8 cellular contexts compared by ENCODE assay signal in genomic region chr13:52599037-52599852, GRCh38. TPM values are rescaled to one million over a fixed set of nuclear protein-coding genes. Genes with fewer than 3 reads are reported as not detected.
DNase-seq lines count a peak whose midpoint lies in the region; ATAC-seq lines count a peak whose summit lies in the region.

No MANE protein-coding gene starts in this region.

- peaks cover 16% of the 10 kb centered on the region for H3K4me1 Mint-ChIP-seq in activated T-helper 2 cell treated with anti-CD3 and anti-CD28 coated beads, Interferon-gamma antibody, Interleukin-2, Interleukin-4, amounts not matched to agents 10 μg/mL and 5 μg/mL and 100 μg/mL, durations not matched to agents 14 hours and 24 hours and 36 hours (ENCODE audit: low read depth)

- H3K36me3 Mint-ChIP-seq in activated T-helper 2 cell treated with anti-CD3 and anti-CD28 coated beads, Interferon-gamma antibody, Interleukin-2, Interleukin-4, amounts not matched to agents 10 μg/mL and 5 μg/mL and 100 μg/mL, durations not matched to agents 14 hours and 24 hours and 36 hours (ENCODE audit: low read depth) = no peaks in the 10 kb centered on the region

- no peak overlapping the region for H3K27ac Mint-ChIP-seq in activated T-helper 2 cell treated with anti-CD3 and anti-CD28 coated beads, Interferon-gamma antibody, Interleukin-2, Interleukin-4, amounts not matched to agents 10 μg/mL and 5 μg/mL and 100 μg/mL, durations not matched to agents 14 hours and 24 hours and 36 hours

- intact Hi-C loops in activated T-helper 2 cell treated with anti-CD3 and anti-CD28 coated beads, Interferon-gamma antibody, Interleukin-2, Interleukin-4, amounts not matched to agents 10 μg/mL and 5 μg/mL and 100 μg/mL, durations not matched to agents 14 hours and 24 hours and 36 hours (cut with micrococcal nuclease) = no loop called here
- intact Hi-C loops in left ventricle myocardium superior (cut with micrococcal nuclease) = no loop called here

- peak overlapping the region; percentile 67 for H3K4me3 ChIP-seq in skeletal muscle cell (ENCODE audit: low read depth, low read length)

- peak; percentile 12 for DNase-seq in A172 (ENCODE audit: low spot score)
- DNase-seq in HT1080 (ENCODE audit: low read depth) = peak; percentile 50
- DNase-seq in activated T-helper 2 cell treated with anti-CD3 and anti-CD28 coated beads, Interferon-gamma antibody, Interleukin-2, Interleukin-4, amounts not matched to agents 10 μg/mL and 5 μg/mL and 100 μg/mL, durations not matched to agents 14 hours and 24 hours and 36 hours (ENCODE audit: low spot score) = no peak
- DNase-seq in left ventricle myocardium superior = no peak
- DNase-seq in skeletal muscle cell (ENCODE audit: low read depth) = no peak
- no peak for DNase-seq in HT-29 (ENCODE audit: low spot score)
- no peak for DNase-seq in stimulated activated CD4-positive, alpha-beta T cell treated with anti-CD3 and anti-CD28 coated beads, Interleukin-4, amount 100 ng/mL, for 24 hours

- no peaks in the 10 kb centered on the region for H3K9me3 Mint-ChIP-seq in activated T-helper 2 cell treated with anti-CD3 and anti-CD28 coated beads, Interferon-gamma antibody, Interleukin-2, Interleukin-4, amounts not matched to agents 10 μg/mL and 5 μg/mL and 100 μg/mL, durations not matched to agents 14 hours and 24 hours and 36 hours

- ATAC-seq in GM18870 (IDR thresholded peaks at IDR 0.05; ENCODE audit: unreplicated experiment) (peak; percentile 21), left ventricle myocardium superior (peak; percentile 63)

- H3K27me3 Mint-ChIP-seq in activated T-helper 2 cell treated with anti-CD3 and anti-CD28 coated beads, Interferon-gamma antibody, Interleukin-2, Interleukin-4, amounts not matched to agents 10 μg/mL and 5 μg/mL and 100 μg/mL, durations not matched to agents 14 hours and 24 hours and 36 hours (ENCODE audit: low read depth) = peaks cover 5% of the 10 kb centered on the region

- H3K4me3 Mint-ChIP-seq in activated T-helper 2 cell treated with anti-CD3 and anti-CD28 coated beads, Interferon-gamma antibody, Interleukin-2, Interleukin-4, amounts not matched to agents 10 μg/mL and 5 μg/mL and 100 μg/mL, durations not matched to agents 14 hours and 24 hours and 36 hours (ENCODE audit: low read depth) = peak overlapping the region; percentile 72

RNA-seq across cellular contexts. Expression of gene HNRNPA1L2, which starts 43.0 kb away (rescaled TPM):
- total RNA-seq in A172 (2014; rRNA removed; shearing (Covaris generic)) = 1.4 and 4.8 TPM in 2 replicates
- total RNA-seq in HT1080 (2014; rRNA removed; shearing (Covaris generic)) = 3.0 and 3.1 TPM in 2 replicates
- polyA plus RNA-seq in HT1080 (2015; cell fraction: cytosol; rRNA removed) = 9.2 and 9.7 TPM in 2 replicates
- 14.3 and 17.1 TPM in 2 replicates for polyA plus RNA-seq in HT1080 (2015; cell fraction: nucleus; rRNA removed)
- total RNA-seq in activated T-helper 2 cell treated with anti-CD3 and anti-CD28 coated beads, Interferon-gamma antibody, Interleukin-2, Interleukin-4, amounts not matched to agents 10 μg/mL and 5 μg/mL and 100 μg/mL, durations not matched to agents 14 hours and 24 hours and 36 hours = 8.4 and 9.3 TPM in 2 replicates
- total RNA-seq in left ventricle myocardium superior = 2.0 TPM
- 1.1 and 2.4 TPM in 2 replicates for total RNA-seq in HT-29 (2014; rRNA removed; shearing (Covaris generic))

RNA-seq across cellular contexts. Expression of gene SUGT1, which starts 53.4 kb away (rescaled TPM):
- total RNA-seq in A172 (2014; rRNA removed; shearing (Covaris generic)) = 59.5 and 76.1 TPM in 2 replicates
- total RNA-seq in HT1080 (2014; rRNA removed; shearing (Covaris generic)) = 60.6 and 79.5 TPM in 2 replicates
- 54.2 and 54.4 TPM in 2 replicates for polyA plus RNA-seq in HT1080 (2015; cell fraction: cytosol; rRNA removed)
- polyA plus RNA-seq in HT1080 (2015; cell fraction: nucleus; rRNA removed) = 43.6 and 45.5 TPM in 2 replicates
- 66.5 and 72.3 TPM in 2 replicates for total RNA-seq in activated T-helper 2 cell treated with anti-CD3 and anti-CD28 coated beads, Interferon-gamma antibody, Interleukin-2, Interleukin-4, amounts not matched to agents 10 μg/mL and 5 μg/mL and 100 μg/mL, durations not matched to agents 14 hours and 24 hours and 36 hours
- 59.3 TPM for total RNA-seq in left ventricle myocardium superior
- total RNA-seq in HT-29 (2014; rRNA removed; shearing (Covaris generic)) = 29.6 and 33.2 TPM in 2 replicates

Comparison
In these comparisons a context has a peak if more than half of its experiments do, and no peak if none do; other contexts are left out.
1. DNase-seq: peak in A172 (single experiment) and HT1080 (single experiment); none in activated T-helper 2 cell treated with anti-CD3 and anti-CD28 coated beads, Interferon-gamma antibody, Interleukin-2, Interleukin-4, amounts not matched to agents 10 μg/mL and 5 μg/mL and 100 μg/mL, durations not matched to agents 14 hours and 24 hours and 36 hours (single experiment), left ventricle myocardium superior (single experiment), skeletal muscle cell (single experiment), HT-29 (single experiment) and stimulated activated CD4-positive, alpha-beta T cell treated with anti-CD3 and anti-CD28 coated beads, Interleukin-4, amount 100 ng/mL, for 24 hours (single experiment).